In genomic region chr6:44273617-44274016, GRCh38 we compare ENCODE assay signal across 24 cellular contexts. TPM values are rescaled to one million over a fixed set of nuclear protein-coding genes. Genes with fewer than 3 reads are reported as not detected.
DNase-seq lines count a peak whose midpoint lies in the region; ATAC-seq and TF ChIP-seq lines count a peak whose summit lies in the region.
"Had no signal": no experiment of that assay in that cellular context is flagged by ENCODE, and none has a peak within 500 bp of the region (broad histone marks: within the 10 kb centered on the region; RNA-seq: fewer than 3 reads in every experiment).

No MANE protein-coding gene starts in this region.

- no peak for TF ChIP-seq POLR2A in vagina (IDR thresholded peaks at IDR 0.05)

- intact Hi-C loops in heart right ventricle (cut with DNase I), result no loop called here
- intact Hi-C loops in vagina (cut with DNase I), result no loop called here

- no peak for ATAC-seq in heart right ventricle
- ATAC-seq: A549, GM12878, GM23338, HCT116 had no signal

- H3K9me3 ChIP-seq in neural cell (ENCODE audit: low read length), result no peaks in the 10 kb centered on the region
- no peaks in the 10 kb centered on the region for H3K9me3 ChIP-seq in heart right ventricle
- H3K9me3 ChIP-seq in vagina, result no peaks in the 10 kb centered on the region
- H3K9me3 ChIP-seq: A549; BE2C; BLaER1 treated with 17β-estradiol and CSF1 and Interleukin-3, amounts not matched to agents 10 nM and 100 nM had no signal

- peaks cover 6% of the 10 kb centered on the region for H3K36me3 ChIP-seq in neural cell (ENCODE audit: insufficient read depth, low read length)
- no peaks in the 10 kb centered on the region for H3K36me3 ChIP-seq in heart right ventricle
- H3K36me3 ChIP-seq in vagina, result no peaks in the 10 kb centered on the region
- H3K36me3 ChIP-seq: BE2C; BLaER1 treated with 17β-estradiol and CSF1 and Interleukin-3, amounts not matched to agents 10 nM and 100 nM had no signal

- no peak overlapping the region for H3K9ac ChIP-seq in neural cell (ENCODE audit: low read length)
- H3K9ac ChIP-seq: BLaER1 treated with 17β-estradiol and CSF1 and Interleukin-3, amounts not matched to agents 10 nM and 100 nM had no signal

- no peak for TF ChIP-seq CTCF in neural cell (IDR thresholded peaks at IDR 0.05; ENCODE audit: poor library complexity, severe bottlenecking)
- no peak for TF ChIP-seq CTCF in heart right ventricle (IDR thresholded peaks at IDR 0.05)
- no peak for TF ChIP-seq CTCF in vagina (IDR thresholded peaks at IDR 0.05)

- DNase-seq in heart right ventricle (no peak), vagina (ENCODE audit: extremely low spot score in 2 of 2) (no peak), glomerular visceral epithelial cell (ENCODE audit: extremely low spot score) (no peak)
- DNase-seq: 8988T; ACHN; AML-193; BE2C; CD4-positive, alpha-beta T cell; CD8-positive, alpha-beta memory T cell; DMS 273 treated with DMSO at 0.1 percent for 48 hours; DMS79; EL; GDM1; H9 had no signal

- TF ChIP-seq RAD21 in neural cell (conservative IDR thresholded peaks at IDR 0.05), result no peak

- TF ChIP-seq EP300 in neural cell (conservative IDR thresholded peaks at IDR 0.05; ENCODE audit: poor library complexity, severe bottlenecking), result no peak

- no peak overlapping the region for H2AFZ ChIP-seq in neural cell (ENCODE audit: low read depth, low read length)
- H2AFZ ChIP-seq: GM23338 had no signal

- H3K9me2 ChIP-seq in neural cell (ENCODE audit: insufficient read depth, low read length), result no peaks in the 10 kb centered on the region

- H3K4me3 ChIP-seq in neural cell (ENCODE audit: low read length) (peak overlapping the region; percentile 74), heart right ventricle (no peak overlapping the region), vagina (no peak overlapping the region)
- H3K4me3 ChIP-seq: A549; BLaER1 treated with 17β-estradiol and CSF1 and Interleukin-3, amounts not matched to agents 10 nM and 100 nM; GM12878; GM23338 had no signal

- H3K27me3 ChIP-seq in neural cell (ENCODE audit: insufficient read depth, low read depth, low read length) (no peaks in the 10 kb centered on the region), heart right ventricle (peaks cover 23 to 99% (median 90%) of the 10 kb centered on the region in 7 donors), vagina (peaks cover 8% of the 10 kb centered on the region)
- H3K27me3 ChIP-seq: BE2C had no signal

- H3K27ac ChIP-seq in angular gyrus (ENCODE audit: low read depth, low read length), result peak overlapping the region; percentile 77
- peak overlapping the region; percentile 48 for H3K27ac ChIP-seq in cingulate gyrus (ENCODE audit: low read depth, low read length)
- no peak overlapping the region for H3K27ac ChIP-seq in neural cell (ENCODE audit: low read length)
- peak overlapping the region; percentile 66 for H3K27ac ChIP-seq in temporal lobe (ENCODE audit: low read depth, low read length)
- H3K27ac ChIP-seq in heart right ventricle, result no peak overlapping the region
- no peak overlapping the region for H3K27ac ChIP-seq in vagina
- H3K27ac ChIP-seq: A549; BLaER1 treated with 17β-estradiol and CSF1 and Interleukin-3, amounts not matched to agents 10 nM and 100 nM had no signal

- H3K79me2 ChIP-seq in neural cell (replicated peaks; ENCODE audit: insufficient read depth, low read length), result peaks cover 17% of the 10 kb centered on the region

- no peak overlapping the region for H3K4me2 ChIP-seq in neural cell (ENCODE audit: low read length)
- H3K4me2 ChIP-seq: A549; BLaER1 treated with 17β-estradiol and CSF1 and Interleukin-3, amounts not matched to agents 10 nM and 100 nM; GM23338 had no signal

- H3K4me1 ChIP-seq in heart right ventricle (peaks cover 0 to 10% (median 5%) of the 10 kb centered on the region in 9 donors), vagina (peaks cover 10% of the 10 kb centered on the region)
- H3K4me1 ChIP-seq: A549 had no signal

- no peaks in the 10 kb centered on the region for H3F3A ChIP-seq in neural cell (ENCODE audit: insufficient read depth, low read length, poor library complexity, severe bottlenecking)

- no peaks in the 10 kb centered on the region for H4K20me1 ChIP-seq in neural cell (ENCODE audit: insufficient read depth)

- 76 to 81% methylated on average over 1 of the region's 1 CpG for WGBS in heart right ventricle, 2 donors

TF ChIP-seq in neural cell, 6 proteins besides CTCF, POLR2A, EP300 and RAD21:
- TF ChIP-seq, protein P1, sequence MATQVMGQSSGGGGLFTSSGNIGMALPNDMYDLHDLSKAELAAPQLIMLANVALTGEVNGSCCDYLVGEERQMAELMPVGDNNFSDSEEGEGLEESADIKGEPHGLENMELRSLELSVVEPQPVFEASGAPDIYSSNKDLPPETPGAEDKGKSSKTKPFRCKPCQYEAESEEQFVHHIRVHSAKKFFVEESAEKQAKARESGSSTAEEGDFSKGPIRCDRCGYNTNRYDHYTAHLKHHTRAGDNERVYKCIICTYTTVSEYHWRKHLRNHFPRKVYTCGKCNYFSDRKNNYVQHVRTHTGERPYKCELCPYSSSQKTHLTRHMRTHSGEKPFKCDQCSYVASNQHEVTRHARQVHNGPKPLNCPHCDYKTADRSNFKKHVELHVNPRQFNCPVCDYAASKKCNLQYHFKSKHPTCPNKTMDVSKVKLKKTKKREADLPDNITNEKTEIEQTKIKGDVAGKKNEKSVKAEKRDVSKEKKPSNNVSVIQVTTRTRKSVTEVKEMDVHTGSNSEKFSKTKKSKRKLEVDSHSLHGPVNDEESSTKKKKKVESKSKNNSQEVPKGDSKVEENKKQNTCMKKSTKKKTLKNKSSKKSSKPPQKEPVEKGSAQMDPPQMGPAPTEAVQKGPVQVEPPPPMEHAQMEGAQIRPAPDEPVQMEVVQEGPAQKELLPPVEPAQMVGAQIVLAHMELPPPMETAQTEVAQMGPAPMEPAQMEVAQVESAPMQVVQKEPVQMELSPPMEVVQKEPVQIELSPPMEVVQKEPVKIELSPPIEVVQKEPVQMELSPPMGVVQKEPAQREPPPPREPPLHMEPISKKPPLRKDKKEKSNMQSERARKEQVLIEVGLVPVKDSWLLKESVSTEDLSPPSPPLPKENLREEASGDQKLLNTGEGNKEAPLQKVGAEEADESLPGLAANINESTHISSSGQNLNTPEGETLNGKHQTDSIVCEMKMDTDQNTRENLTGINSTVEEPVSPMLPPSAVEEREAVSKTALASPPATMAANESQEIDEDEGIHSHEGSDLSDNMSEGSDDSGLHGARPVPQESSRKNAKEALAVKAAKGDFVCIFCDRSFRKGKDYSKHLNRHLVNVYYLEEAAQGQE (IDR thresholded peaks at IDR 0.05; ENCODE audit: borderline replicate concordance), result no peak
- TF ChIP-seq MXI1 (conservative IDR thresholded peaks at IDR 0.05; ENCODE audit: poor library complexity, severe bottlenecking) (no peak), SMC3 (conservative IDR thresholded peaks at IDR 0.05; ENCODE audit: poor library complexity) (no peak), POLR2AphosphoS5 (IDR thresholded peaks at IDR 0.05) (no peak), EZH2 (IDR thresholded peaks at IDR 0.05; ENCODE audit: borderline replicate concordance, insufficient read depth, low read length, poor library complexity, severe bottlenecking) (no peak), TAF1 (IDR thresholded peaks at IDR 0.05; ENCODE audit: low read depth) (no peak)

RNA-seq across cellular contexts. Expression of gene TMEM151B, which starts 3.4 kb away (rescaled TPM):
- polyA plus RNA-seq in neural cell, result 66.0 and 82.1 TPM in 2 replicates
- polyA minus RNA-seq in neural cell, result 75.7 and 87.6 TPM in 2 replicates
- 44.5 TPM for total RNA-seq in temporal lobe
- 1 to 10 TPM in 1 of 10 donors, under 1 TPM in 5, not detected in 4; 0.09 to 2.2 (median 0.43) TPM for total RNA-seq in heart right ventricle
- 1 to 10 TPM in 1 of 2 donors, under 1 TPM in 1; 0.14 to 1.2 TPM for polyA plus RNA-seq in heart right ventricle
- total RNA-seq in vagina, result 0.49 TPM
- total RNA-seq: CD4-positive, alpha-beta T cell; CD8-positive, alpha-beta memory T cell; GM12878 had no signal
- polyA plus RNA-seq: CD14-positive monocyte; CD8-positive, alpha-beta memory T cell had no signal

RNA-seq across cellular contexts. Expression of gene NFKBIE, which starts 8.3 kb away (rescaled TPM):
- polyA plus RNA-seq in neural cell, result 15.1 and 16.8 TPM in 2 replicates
- 12.7 and 13.7 TPM in 2 replicates for polyA minus RNA-seq in neural cell
- 8.1 TPM for total RNA-seq in temporal lobe
- total RNA-seq in heart right ventricle, result 1 to 10 TPM; 1.5 to 8.7 (median 3.4) TPM
- 1 to 10 TPM; 5.7 to 5.9 TPM for polyA plus RNA-seq in heart right ventricle
- 17.2 TPM for total RNA-seq in vagina

RNA-seq across cellular contexts. Expression of gene SLC35B2, which starts 16.3 kb away (rescaled TPM):
- polyA plus RNA-seq in neural cell (44.5 and 64.9 TPM in 2 replicates), heart right ventricle (10 to 100 TPM in 1 of 2 donors, 1 to 10 TPM in 1; 9.1 to 27.2 TPM)
- polyA minus RNA-seq in neural cell, result 33.5 and 42.1 TPM in 2 replicates
- total RNA-seq in temporal lobe (23.8 TPM), heart right ventricle (10 to 100 TPM; 19.4 to 29.8 (median 23.7) TPM), vagina (19.6 TPM)

RNA-seq across cellular contexts. Expression of gene HSP90AB1, which starts 26.7 kb away (rescaled TPM):
- polyA plus RNA-seq in neural cell (485 and 522 TPM in 2 replicates), heart right ventricle (100 to 1,000 TPM; 235 to 764 TPM)
- 358 and 429 TPM in 2 replicates for polyA minus RNA-seq in neural cell
- total RNA-seq in temporal lobe (440 TPM), heart right ventricle (1,000 to 10,000 TPM in 4 of 10 donors, 100 to 1,000 TPM in 6; 675 to 1,053 (median 920) TPM), vagina (463 TPM)

RNA-seq across cellular contexts. Expression of gene AARS2, which starts 39.5 kb away (rescaled TPM):
- polyA plus RNA-seq in neural cell (12.6 and 14.0 TPM in 2 replicates), heart right ventricle (1 to 10 TPM; 4.7 to 6.5 TPM)
- polyA minus RNA-seq in neural cell, result 17.8 and 19.2 TPM in 2 replicates
- total RNA-seq in temporal lobe (10.6 TPM), heart right ventricle (10 to 100 TPM in 1 of 10 donors, 1 to 10 TPM in 9; 7.0 to 10.9 (median 8.5) TPM), vagina (13.3 TPM)

Comparison
In these comparisons a context has a peak if more than half of its experiments do, and no peak if none do; other contexts are left out.
1. H3K27ac ChIP-seq: peak in angular gyrus (single experiment), cingulate gyrus (single experiment) and temporal lobe (single experiment); none in neural cell (single experiment), heart right ventricle (0 of 10) and vagina (single experiment).
2. RNA of gene TMEM151B, which starts 3.4 kb away (total RNA-seq): 44.5 TPM in temporal lobe (single experiment); 0.49 TPM in vagina (single experiment) and 0.09 to 2.2 TPM in heart right ventricle; every median in the first group is over 10 times any median in the second.